30 cellular contexts compared by ENCODE assay signal in genomic region chr9:137750563-137750962, GRCh38.
"Had no signal": no experiment of that assay in that cellular context is flagged by ENCODE, and none has a peak within 500 bp of the region (broad histone marks: within the 10 kb centered on the region; RNA-seq: fewer than 3 reads in every experiment).

No MANE protein-coding gene starts in this region.

- H3K4me2 ChIP-seq: smooth muscle cell had no signal

- H3K4me3 ChIP-seq: heart left ventricle, lower lobe of right lung, prostate gland, right atrium auricular region, smooth muscle cell, tibial nerve had no signal

- H3K4me3 Mint-ChIP-seq: activated CD4-positive, alpha-beta memory T cell treated with anti-CD3 and anti-CD28 coated beads for 36 hours; activated CD4-positive, alpha-beta T cell treated with anti-CD3 and anti-CD28 coated beads, Interleukin-2, amount 10 ng/mL, durations not matched to agents 24 days and 14 days; activated naive CD4-positive, alpha-beta T cell treated with anti-CD3 and anti-CD28 coated beads, Interleukin-2, amount 10 ng/mL, durations not matched to agents 7 days and 5 days; activated naive CD8-positive, alpha-beta T cell treated with anti-CD3 and anti-CD28 coated beads, Interleukin-2, amount 10 ng/mL, durations not matched to agents 7 days and 5 days; activated T-helper 1 cell treated with anti-CD3 and anti-CD28 coated beads, Interleukin-12 subunit alpha, Interleukin-12 subunit beta, Interleukin-2, Interleukin-4 antibody, amounts not matched to agents 30 ng/mL and 10 ng/mL and 1 ng/mL, durations not matched to agents 14 hours and 24 hours and 36 hours; endodermal cell; immature natural killer cell; naive thymus-derived CD8-positive, alpha-beta T cell had no signal

- H3K27me3 Mint-ChIP-seq: activated CD4-positive, alpha-beta memory T cell treated with anti-CD3 and anti-CD28 coated beads for 36 hours; activated CD4-positive, alpha-beta T cell treated with anti-CD3 and anti-CD28 coated beads, Interleukin-2, amount 10 ng/mL, durations not matched to agents 24 days and 14 days; activated naive CD4-positive, alpha-beta T cell treated with anti-CD3 and anti-CD28 coated beads, Interleukin-2, amount 10 ng/mL, durations not matched to agents 7 days and 5 days; activated naive CD8-positive, alpha-beta T cell treated with anti-CD3 and anti-CD28 coated beads, Interleukin-2, amount 10 ng/mL, durations not matched to agents 7 days and 5 days; naive thymus-derived CD8-positive, alpha-beta T cell had no signal

- H3K27me3 ChIP-seq: heart left ventricle, neutrophil, right atrium auricular region, tibial nerve had no signal

- H3K36me3 ChIP-seq: prostate gland had no signal

- H3K27ac Mint-ChIP-seq: activated CD4-positive, alpha-beta memory T cell treated with anti-CD3 and anti-CD28 coated beads for 36 hours; activated CD4-positive, alpha-beta T cell treated with anti-CD3 and anti-CD28 coated beads, Interleukin-2, amount 10 ng/mL, durations not matched to agents 24 days and 14 days; activated naive CD4-positive, alpha-beta T cell treated with anti-CD3 and anti-CD28 coated beads, Interleukin-2, amount 10 ng/mL, durations not matched to agents 7 days and 5 days; activated naive CD8-positive, alpha-beta T cell treated with anti-CD3 and anti-CD28 coated beads, Interleukin-2, amount 10 ng/mL, durations not matched to agents 7 days and 5 days; activated T-helper 1 cell treated with anti-CD3 and anti-CD28 coated beads, Interleukin-12 subunit alpha, Interleukin-12 subunit beta, Interleukin-2, Interleukin-4 antibody, amounts not matched to agents 30 ng/mL and 10 ng/mL and 1 ng/mL, durations not matched to agents 14 hours and 24 hours and 36 hours; endodermal cell had no signal

- H3K9me3 ChIP-seq: lower lobe of right lung, neutrophil, prostate gland had no signal

- H3K4me1 ChIP-seq: lower lobe of right lung, right atrium auricular region had no signal

- H3K27ac ChIP-seq: heart left ventricle, lower lobe of right lung, neutrophil, prostate gland, right atrium auricular region, tibial nerve, VCaP had no signal

- DNase-seq: activated CD4-positive, alpha-beta memory T cell treated with anti-CD3 and anti-CD28 coated beads for 36 hours; activated CD4-positive, alpha-beta T cell treated with anti-CD3 and anti-CD28 coated beads, Interleukin-2, amount 10 ng/mL, durations not matched to agents 24 days and 14 days; activated CD4-positive, CD25-positive, alpha-beta regulatory T cell treated with anti-CD3 and anti-CD28 coated beads, Interleukin-2, amount 50 U/mL, for 72 hours; activated CD8-positive, alpha-beta memory T cell treated with anti-CD3 and anti-CD28 coated beads, Interleukin-2, amount 50 U/mL, for 4 hours; activated gamma-delta T cell; activated naive CD4-positive, alpha-beta T cell treated with anti-CD3 and anti-CD28 coated beads, Interleukin-2, amount 10 ng/mL, durations not matched to agents 7 days and 5 days; activated naive CD8-positive, alpha-beta T cell treated with anti-CD3 and anti-CD28 coated beads, Interleukin-2, amount 10 ng/mL, durations not matched to agents 7 days and 5 days; activated T-cell treated with anti-CD3 and anti-CD28 coated beads, Interleukin-2, amount 50 U/mL, for 1 hour; caudate nucleus; endodermal cell; foreskin fibroblast; heart left ventricle; hypothalamus; immature natural killer cell; kidney; lower lobe of right lung; mesenchymal stem cell; naive thymus-derived CD8-positive, alpha-beta T cell; stimulated activated CD4-positive, alpha-beta T cell treated with anti-CD3 and anti-CD28 coated beads, Interleukin-1b, Interleukin-23, amount 100 ng/mL, for 48 hours; stimulated activated CD4-positive, alpha-beta T cell treated with anti-CD3 and anti-CD28 coated beads, Interleukin-4, amount 100 ng/mL, for 4 hours; stimulated activated CD8-positive, alpha-beta memory T cell treated with anti-CD3 and anti-CD28 coated beads, Interleukin-4, amount 100 ng/mL, for 48 hours; stimulated activated naive CD4-positive, alpha-beta T cell; T-helper 1 cell had no signal
